Comparison of ENCODE assay signal across 8 cellular contexts in genomic region chr14:94081386-94081820, GRCh38. TPM values are rescaled to one million over a fixed set of nuclear protein-coding genes. Genes with fewer than 3 reads are reported as not detected.
DNase-seq lines count a peak whose midpoint lies in the region; ATAC-seq and TF ChIP-seq lines count a peak whose summit lies in the region.

No MANE protein-coding gene starts in this region.

- H3K9me2 ChIP-seq in DOHH2 (replicated peaks; ENCODE audit: control insufficient read depth, low read length) = no peaks in the 10 kb centered on the region

- 3% methylated on average over 19 of the region's 19 CpGs for WGBS in mammary epithelial cell (ENCODE audit: low coverage, missing lambda C conversion rate)
- WGBS in mesodermal cell (ENCODE audit: insufficient coverage in 2 of 2), 2 experiments = 6 to 7% methylated on average over 12 to 17 of the region's 19 CpGs

- H3K79me2 ChIP-seq in DOHH2 (ENCODE audit: control insufficient read depth, low read length) (peaks cover 69% of the 10 kb centered on the region), mammary epithelial cell (ENCODE audit: insufficient read depth, low read length) (peaks cover 75% of the 10 kb centered on the region)

- H3K27me3 ChIP-seq in DOHH2 (ENCODE audit: control insufficient read depth, low read length) (no peaks in the 10 kb centered on the region), mammary epithelial cell (ENCODE audit: insufficient read depth, low read length) (no peaks in the 10 kb centered on the region)

- H3K4me3 ChIP-seq in DOHH2 (ENCODE audit: low read length) (peak overlapping the region; percentile 97), mammary epithelial cell (replicated peaks in 1 of 3; ENCODE audit: insufficient read depth in 1 of 3, low read depth in 2 of 3, low read length in 3 of 3) (peak overlapping the region; percentile 93 to 99 (median 96)), mesodermal cell (ENCODE audit: extremely low read depth, insufficient read depth, low read length, poor library complexity, severe bottlenecking) (peak overlapping the region; percentile 96)
- H3K4me3 ChIP-seq in Jurkat, Clone E6-1 (ENCODE audit: low read length) = peak overlapping the region; percentile 91

- TF ChIP-seq CTCF in DOHH2 (IDR thresholded peaks at IDR 0.05; ENCODE audit: low read depth, low read length, poor library complexity, severe bottlenecking) (no peak), mammary epithelial cell (conservative IDR thresholded peaks at IDR 0.05 in 1 of 2, IDR thresholded peaks at IDR 0.05 in 1 of 2; ENCODE audit: extremely low read depth in 1 of 2, insufficient read depth in 1 of 2, low read depth in 1 of 2, low read length in 2 of 2) (no peak)

- no peaks in the 10 kb centered on the region for H3F3A ChIP-seq in DOHH2 (ENCODE audit: control insufficient read depth, insufficient read depth)

- H3K36me3 ChIP-seq in DOHH2 (ENCODE audit: control insufficient read depth, low read length) (peaks cover 37% of the 10 kb centered on the region), mammary epithelial cell (ENCODE audit: insufficient read depth, low read length) (peaks cover 7% of the 10 kb centered on the region), mesodermal cell (ENCODE audit: control insufficient read depth, insufficient read depth, low read length) (peaks cover 44% of the 10 kb centered on the region)

- dilution Hi-C loops in mammary epithelial cell (cut with HindIII; ENCODE audit: low sequenced_read_pairs) = loop anchor here (5.0 kb wide), 1 partner anchor 44 kb away; no protein-coding TSS in a partner anchor

- H4K20me1 ChIP-seq in DOHH2 (ENCODE audit: control insufficient read depth, insufficient read depth, low read depth, low read length) (peaks cover 9% of the 10 kb centered on the region; the same call in 1 of the 2 replicates), mammary epithelial cell (ENCODE audit: insufficient read depth, low read length) (no peaks in the 10 kb centered on the region)

- H2AFZ ChIP-seq in mammary epithelial cell (ENCODE audit: low read depth, low read length) = peak overlapping the region; percentile 94

- CTCF ChIA-PET in mammary epithelial cell (lab: Charles Lee; ENCODE audit: low non-redundant PET) = interaction anchor here (0.6 kb wide), 1 partner anchor 51 kb away, joined by 4 read pairs; no protein-coding TSS in a partner anchor

- H3K4me2 ChIP-seq in DOHH2 (ENCODE audit: low read length) = peak overlapping the region; percentile 87
- peak overlapping the region; percentile 87 for H3K4me2 ChIP-seq in mammary epithelial cell (ENCODE audit: insufficient read depth, low read depth, low read length)

- ATAC-seq in GM21515 (IDR thresholded peaks at IDR 0.05; ENCODE audit: unreplicated experiment) = peak; percentile 26

- DNase-seq in Jurkat, Clone E6-1 (ENCODE audit: low read depth, low spot score) = peak; percentile 11
- DNase-seq in mammary epithelial cell (no peak), NCI-H82 treated with DMSO at 0.1 percent for 48 hours (lab: John Stamatoyannopoulos, UW; ENCODE audit: unreplicated experiment) (no peak), NCI-H1436 treated with DMSO at 0.1 percent for 48 hours (lab: John Stamatoyannopoulos, UW) (no peak), NCI-H226 (no peak)

- in situ Hi-C loops in mammary epithelial cell (cut with MboI; ENCODE audit: low sequenced_read_pairs in 2 of 2) = no loop called here

- no peaks in the 10 kb centered on the region for H3K9me3 ChIP-seq in DOHH2 (ENCODE audit: control insufficient read depth, insufficient read depth, low read length)
- no peaks in the 10 kb centered on the region for H3K9me3 ChIP-seq in mammary epithelial cell (replicated peaks; ENCODE audit: insufficient read depth, low read length)
- peaks cover 9% of the 10 kb centered on the region for H3K9me3 ChIP-seq in mesodermal cell (ENCODE audit: control insufficient read depth, low read length)

- peak overlapping the region; percentile 62; the same call in 1 of the 2 replicates for H3K27ac ChIP-seq in DOHH2 (ENCODE audit: low read depth, low read length)
- H3K27ac ChIP-seq in mammary epithelial cell (ENCODE audit: insufficient read depth, low read depth, low read length) = peak overlapping the region; percentile 95
- peak overlapping the region; percentile 87 for H3K27ac ChIP-seq in mesodermal cell (ENCODE audit: low read depth, low read length, severe bottlenecking)

- intact Hi-C loops in mammary epithelial cell (cut with micrococcal nuclease) = loop anchor here (1.0 to 5.0 kb wide), 5 partner anchors 15 to 141 kb away; partner anchors contain the start of genes IFI27L2 and PPP4R4

- peak overlapping the region; percentile 97 for H3K9ac ChIP-seq in mammary epithelial cell (ENCODE audit: insufficient read depth, low read length)

- BruUV-seq in mammary epithelial cell (replicated peaks; lab: Mats Ljungman, UMichigan) = TSS peak; percentile 54

- peaks cover 43% of the 10 kb centered on the region for H3K4me1 ChIP-seq in DOHH2 (ENCODE audit: control insufficient read depth, low read length)
- H3K4me1 ChIP-seq in mammary epithelial cell (ENCODE audit: insufficient read depth, low read length) = peaks cover 18% of the 10 kb centered on the region
- H3K4me1 ChIP-seq in mesodermal cell (ENCODE audit: control insufficient read depth, insufficient read depth, low read length, poor library complexity, severe bottlenecking) = peaks cover 4% of the 10 kb centered on the region

RNA-seq across cellular contexts. Expression of gene IFI27L1, which starts 0.3 kb away (rescaled TPM):
- 118 TPM for polyA plus RNA-seq in Jurkat, Clone E6-1 (2012; ENCODE audit: insufficient read depth, insufficient read length)
- 10 to 100 TPM; 11.2 to 28.5 TPM for total RNA-seq in mammary epithelial cell
- 33.6 TPM for polyA plus RNA-seq in mammary epithelial cell
- polyA minus RNA-seq in mammary epithelial cell = 18.6 TPM
- polyA plus RNA-seq in mesodermal cell (2013, experiment 1 of 2) = 24.1 TPM
- polyA plus RNA-seq in mesodermal cell (2013, experiment 2 of 2) = 17.5 TPM

RNA-seq across cellular contexts. Expression of gene DDX24, which starts 0.4 kb away (rescaled TPM):
- polyA plus RNA-seq in Jurkat, Clone E6-1 (2012; ENCODE audit: insufficient read depth, insufficient read length) = 322 TPM
- total RNA-seq in mammary epithelial cell = 100 to 1,000 TPM in 1 of 2 donors, 10 to 100 TPM in 1; 94.7 to 156 TPM
- polyA plus RNA-seq in mammary epithelial cell = 163 TPM
- polyA minus RNA-seq in mammary epithelial cell = 119 TPM
- polyA plus RNA-seq in mesodermal cell (2013, experiment 1 of 2) = 136 TPM
- 124 TPM for polyA plus RNA-seq in mesodermal cell (2013, experiment 2 of 2)

RNA-seq across cellular contexts. Expression of gene IFI27, which starts 29.1 kb away (rescaled TPM):
- polyA plus RNA-seq in Jurkat, Clone E6-1 (2012; ENCODE audit: insufficient read depth, insufficient read length) = 1.9 TPM
- total RNA-seq in mammary epithelial cell = 1 to 10 TPM in 1 of 2 donors, under 1 TPM in 1; 0.83 to 1.3 TPM
- polyA plus RNA-seq in mammary epithelial cell = 0.53 TPM
- polyA minus RNA-seq in mammary epithelial cell = not detected
- polyA plus RNA-seq in mesodermal cell (2013, experiment 1 of 2) = 3.6 TPM
- 3.4 TPM for polyA plus RNA-seq in mesodermal cell (2013, experiment 2 of 2)

RNA-seq across cellular contexts. Expression of gene IFI27L2, which starts 48.0 kb away (rescaled TPM):
- 95.6 TPM for polyA plus RNA-seq in Jurkat, Clone E6-1 (2012; ENCODE audit: insufficient read depth, insufficient read length)
- total RNA-seq in mammary epithelial cell = 100 to 1,000 TPM in 1 of 2 donors, 10 to 100 TPM in 1; 68.0 to 122 TPM
- 114 TPM for polyA plus RNA-seq in mammary epithelial cell
- 48.4 TPM for polyA minus RNA-seq in mammary epithelial cell
- 71.1 TPM for polyA plus RNA-seq in mesodermal cell (2013, experiment 1 of 2)
- 67.9 TPM for polyA plus RNA-seq in mesodermal cell (2013, experiment 2 of 2)

RNA-seq across cellular contexts. Expression of gene OTUB2, which starts 55.3 kb away (rescaled TPM):
- polyA plus RNA-seq in Jurkat, Clone E6-1 (2012; ENCODE audit: insufficient read depth, insufficient read length) = 2.6 TPM
- total RNA-seq in mammary epithelial cell = 1 to 10 TPM; 3.7 to 4.8 TPM
- polyA plus RNA-seq in mammary epithelial cell = 4.6 TPM
- polyA minus RNA-seq in mammary epithelial cell = 12.4 TPM
- 2.7 TPM for polyA plus RNA-seq in mesodermal cell (2013, experiment 1 of 2)
- polyA plus RNA-seq in mesodermal cell (2013, experiment 2 of 2) = 2.4 TPM
